1 cellular context compared by ENCODE assay signal in genomic region chr1:21326861-21327344, GRCh38.
TF ChIP-seq lines count a peak whose summit lies in the region.

No MANE protein-coding gene starts in this region.

TF ChIP-seq in H1, 55 proteins besides CTCF, POLR2A, EP300 and RAD21:
- TF ChIP-seq GTF2F1 (IDR thresholded peaks at IDR 0.05; ENCODE audit: borderline replicate concordance, low read depth, low read length) (no peak), POU5F1 (IDR thresholded peaks at IDR 0.05; ENCODE audit: low read depth, low read length) (no peak), TBP (IDR thresholded peaks at IDR 0.05; ENCODE audit: low read depth, low read length) (no peak), SP4 (IDR thresholded peaks at IDR 0.05; ENCODE audit: low read length) (no peak), KDM5A (IDR thresholded peaks at IDR 0.05; ENCODE audit: low read length) (no peak), USF2 (IDR thresholded peaks at IDR 0.05; ENCODE audit: low read length) (no peak), CHD2 (IDR thresholded peaks at IDR 0.05; ENCODE audit: low read length) (no peak), BCL11A (IDR thresholded peaks at IDR 0.05; ENCODE audit: low read depth in 2 of 2, low read length in 2 of 2) (no peak), SIX5 (IDR thresholded peaks at IDR 0.05; ENCODE audit: low read depth, low read length) (no peak), CBX5 (IDR thresholded peaks at IDR 0.05; ENCODE audit: low read depth, low read length) (no peak), HDAC2 (IDR thresholded peaks at IDR 0.05; ENCODE audit: borderline replicate concordance in 1 of 2, low read depth in 2 of 2, low read length in 2 of 2) (no peak)
